In genomic region chr1:44714532-44714931, GRCh38 we compare ENCODE assay signal across 1 cellular context.
TF ChIP-seq lines count a peak whose summit lies in the region.

No MANE protein-coding gene starts in this region.

TF ChIP-seq in GM12878, 131 proteins besides CTCF, POLR2A, EP300 and RAD21:
- TF ChIP-seq LARP7 (IDR thresholded peaks at IDR 0.05) (no peak), ZBTB4 (CRISPR knock-in tag; IDR thresholded peaks at IDR 0.05) (no peak), TCF7 (IDR thresholded peaks at IDR 0.05; ENCODE audit: borderline replicate concordance) (no peak), WRNIP1 (IDR thresholded peaks at IDR 0.05; ENCODE audit: borderline replicate concordance, low read depth, low read length) (no peak), NFIC (IDR thresholded peaks at IDR 0.05; ENCODE audit: low read depth, low read length) (no peak), NR2C1 (IDR thresholded peaks at IDR 0.05) (no peak), MYB (IDR thresholded peaks at IDR 0.05; ENCODE audit: borderline replicate concordance, low read depth, low read length) (no peak), SMAD5 (IDR thresholded peaks at IDR 0.05; ENCODE audit: low read depth) (no peak), FOXM1 (IDR thresholded peaks at IDR 0.05; ENCODE audit: low read depth, low read length) (no peak), E4F1 (IDR thresholded peaks at IDR 0.05; ENCODE audit: borderline replicate concordance, partially characterized antibody) (no peak), BCLAF1 (IDR thresholded peaks at IDR 0.05) (no peak), IKZF2 (IDR thresholded peaks at IDR 0.05) (no peak)
TF ChIP-seq in GM12878: peak in this region for 0.
